In genomic region chr11:15073361-15074205, GRCh38 we compare ENCODE assay signal across 8 cellular contexts. TPM values are rescaled to one million over a fixed set of nuclear protein-coding genes. Genes with fewer than 3 reads are reported as not detected.
DNase-seq lines count a peak whose midpoint lies in the region; ATAC-seq and TF ChIP-seq lines count a peak whose summit lies in the region.

Gene CALCB, plus strand, starts transcription at chr11:15073593. Its CDS starts 1,126 bp downstream, at chr11:15074719.

- DNase-seq in AG08396 (ENCODE audit: low spot score) (peak; percentile 46), foreskin fibroblast (peak; percentile 18 to 62), posterior cingulate gyrus (peak in 7 of 10 donors; percentile 14 to 90 (median 34)), dermis blood vessel endothelial cell (no peak)
- DNase-seq in activated CD8-positive, alpha-beta memory T cell treated with anti-CD3 and anti-CD28 coated beads for 48 hours (ENCODE audit: low read depth in 2 of 3, low spot score in 2 of 3), result peak in 2 of 3 experiments; percentile 13 to 20

- TF ChIP-seq CTCF in foreskin fibroblast (IDR thresholded peaks at IDR 0.05; ENCODE audit: low read depth, low read length), result no peak

- ATAC-seq in GM21447 (IDR thresholded peaks at IDR 0.05; ENCODE audit: unreplicated experiment) (no peak), GM19397 (IDR thresholded peaks at IDR 0.05; ENCODE audit: unreplicated experiment) (no peak)

- peak within 1 kb of the TSS; percentile 11 to 29 for H3K4me3 ChIP-seq in foreskin fibroblast (ENCODE audit: low read depth in 1 of 2, low read length in 2 of 2)

- TF ChIP-seq RAD21 in Ishikawa (IDR thresholded peaks at IDR 0.05; ENCODE audit: low read depth), result no peak

- intact Hi-C loops in posterior cingulate gyrus (cut with DNase I), result loop anchor here (10.0 kb wide), 1 partner anchor 279 kb away; no protein-coding TSS in a partner anchor

- no peak for TF ChIP-seq EP300 in Ishikawa (IDR thresholded peaks at IDR 0.05; ENCODE audit: borderline replicate concordance)

TF ChIP-seq in Ishikawa, 13 proteins besides CTCF, POLR2A, EP300 and RAD21:
- TF ChIP-seq FOXM1 (IDR thresholded peaks at IDR 0.05; ENCODE audit: borderline replicate concordance, low read depth), result no peak
- TF ChIP-seq YY1 (IDR thresholded peaks at IDR 0.05; ENCODE audit: low read depth), result no peak
- no peak for TF ChIP-seq TAF1 (IDR thresholded peaks at IDR 0.05; ENCODE audit: low read depth)
- TF ChIP-seq CEBPB (IDR thresholded peaks at IDR 0.05), result peak; percentile 94
- 0 out of 2 replicates have a peak, but pooled peaks have one; percentile 27 for TF ChIP-seq EGR1 (IDR thresholded peaks at IDR 0.05)
- no peak for TF ChIP-seq TCF12 (IDR thresholded peaks at IDR 0.05; ENCODE audit: low read depth)
- no peak for TF ChIP-seq REST (IDR thresholded peaks at IDR 0.05; ENCODE audit: low read depth)
- no peak for TF ChIP-seq TEAD4 (IDR thresholded peaks at IDR 0.05)
- no peak for TF ChIP-seq NFIC (IDR thresholded peaks at IDR 0.05)
- TF ChIP-seq USF1 (IDR thresholded peaks at IDR 0.05), result no peak
- TF ChIP-seq MAX (IDR thresholded peaks at IDR 0.05), result peak; percentile 43; the same call in 1 of the 2 replicates
- TF ChIP-seq CREB1 (IDR thresholded peaks at IDR 0.05; ENCODE audit: low read depth), result 0 out of 2 replicates have a peak, but pooled peaks have one; percentile 10
- TF ChIP-seq ZBTB7A (IDR thresholded peaks at IDR 0.05; ENCODE audit: low read depth), result 0 out of 2 replicates have a peak, but pooled peaks have one; percentile 36
TF ChIP-seq in Ishikawa: peak in this region for 5.

RNA-seq across cellular contexts. Expression of gene CALCB, which starts in this region (rescaled TPM):
- not detected in 2 replicates for total RNA-seq in dermis blood vessel endothelial cell
